In genomic region chr3:185421577-185422232, GRCh38 we compare ENCODE assay signal across 17 cellular contexts. TPM values are rescaled to one million over a fixed set of nuclear protein-coding genes. Genes with fewer than 3 reads are reported as not detected.
DNase-seq lines count a peak whose midpoint lies in the region; ATAC-seq, FAIRE-seq and TF ChIP-seq lines count a peak whose summit lies in the region.
"Had no signal": no experiment of that assay in that cellular context is flagged by ENCODE, and none has a peak within 500 bp of the region (broad histone marks: within the 10 kb centered on the region; RNA-seq: fewer than 3 reads in every experiment).

No MANE protein-coding gene starts in this region.

- intact Hi-C loops in GM12878 (cut with micrococcal nuclease; ENCODE audit: unreplicated experiment): no loop called here
- intact Hi-C loops in activated CD4-positive, alpha-beta T cell treated with anti-CD3 and anti-CD28 coated beads for 36 hours (cut with DNase I, micrococcal nuclease): no loop called here

- SMC1A ChIA-PET in GM12878 (lab: Charles Lee; ENCODE audit: uncharacterized antibody, unreplicated experiment): interaction anchor here (1.9 kb wide), 2 partner anchors 9 to 58 kb away, joined by 5 read pairs; no protein-coding TSS in a partner anchor

- no peak overlapping the region for H3K9ac ChIP-seq in GM12878 (ENCODE audit: control insufficient read depth, insufficient read depth, low read length)
- H3K9ac ChIP-seq in trophoblast cell (ENCODE audit: low read length): no peak overlapping the region

- H3K14ac ChIP-seq in trophoblast cell (ENCODE audit: low read length): no peak overlapping the region

- 39% methylated on average over 6 of the region's 6 CpGs for WGBS in GM12878 (ENCODE audit: insufficient coverage, insufficient replicate concordance, low lambda C conversion rate, missing lambda C conversion rate)
- WGBS in trophoblast cell (ENCODE audit: extremely low coverage, insufficient coverage, insufficient read length): no CpG with 5 or more reads among the region's 6 CpGs

- POLR2A ChIA-PET in GM12878 (lab: Charles Lee): interaction anchor here (0.5 kb wide), 1 partner anchor 28 kb away, joined by 11 read pairs; no protein-coding TSS in a partner anchor
- POLR2A ChIA-PET in activated CD4-positive, alpha-beta T cell treated with anti-CD3 and anti-CD28 coated beads for 36 hours (lab: Charles Lee): no interaction called here

- peaks cover 8% of the 10 kb centered on the region for H3K27me3 Mint-ChIP-seq in activated CD4-positive, alpha-beta T cell treated with anti-CD3 and anti-CD28 coated beads for 36 hours
- H3K27me3 Mint-ChIP-seq: dendritic cell treated with granulocyte-macrophage colony-stimulating factor and Interleukin-4, amounts not matched to agents 40 ng/mL and 50 ng/mL, for 4 days had no signal

- H3K23ac ChIP-seq in trophoblast cell (ENCODE audit: low read length): no peak overlapping the region

- CTCF ChIA-PET in GM12878 (lab: Yijun Ruan, JAX): no interaction called here
- CTCF ChIA-PET in activated CD4-positive, alpha-beta T cell treated with anti-CD3 and anti-CD28 coated beads for 36 hours (lab: Charles Lee): no interaction called here

- H2BK5ac ChIP-seq in trophoblast cell (ENCODE audit: low read depth, low read length, poor library complexity): no peak overlapping the region

- FAIRE-seq in GM12892 (lab: Jason Lieb, UNC) (peak; percentile 73), GM12878 (lab: Jason Lieb, UNC) (no peak)
- FAIRE-seq: H54, HepG2, small intestine had no signal

- TF ChIP-seq RAD21 in GM12878 (IDR thresholded peaks at IDR 0.05; ENCODE audit: insufficient read depth, low read depth, low read length): no peak

- H3K4me1 ChIP-seq in GM12878 (ENCODE audit: control insufficient read depth, insufficient read depth, low read length) (peaks cover 32% of the 10 kb centered on the region), trophoblast cell (ENCODE audit: control insufficient read depth in 1 of 2, insufficient read depth in 2 of 2, low read length in 2 of 2) (peaks cover 0 to 3% of the 10 kb centered on the region in 2 experiments)

- H2AFZ ChIP-seq in GM12878 (ENCODE audit: control insufficient read depth, low read depth, low read length) (no peak overlapping the region), trophoblast cell (ENCODE audit: insufficient read depth, low read length, poor library complexity) (no peak overlapping the region)

- H4K12ac ChIP-seq in trophoblast cell (ENCODE audit: low read depth, low read length): no peak overlapping the region

- no peaks in the 10 kb centered on the region for H3K27me3 ChIP-seq in GM12878 (replicated peaks in 1 of 2; ENCODE audit: control insufficient read depth in 2 of 2, insufficient read depth in 2 of 2, low read length in 1 of 2)
- H3K27me3 ChIP-seq in trophoblast cell (ENCODE audit: insufficient read depth, low read length): no peaks in the 10 kb centered on the region
- H3K27me3 ChIP-seq in brain microvascular endothelial cell (replicated peaks): no peaks in the 10 kb centered on the region
- H3K27me3 ChIP-seq: ovary had no signal

- no peak overlapping the region for H2BK12ac ChIP-seq in trophoblast cell (ENCODE audit: low read length)

- H3K4me1 Mint-ChIP-seq in activated CD4-positive, alpha-beta T cell treated with anti-CD3 and anti-CD28 coated beads for 36 hours: no peaks in the 10 kb centered on the region

- TF ChIP-seq CTCF in GM12878 (IDR thresholded peaks at IDR 0.05 in 2 of 3, conservative IDR thresholded peaks at IDR 0.05 in 1 of 3; ENCODE audit: control insufficient read depth in 2 of 3, extremely low read depth in 1 of 3, insufficient read depth in 1 of 3, low read depth in 3 of 3, low read length in 3 of 3) (no peak), brain microvascular endothelial cell (IDR thresholded peaks at IDR 0.05; ENCODE audit: low read depth, low read length, missing control alignments) (no peak)

- H3K9me3 ChIP-seq in GM12878 (replicated peaks; ENCODE audit: control insufficient read depth, insufficient read depth, low read length) (no peaks in the 10 kb centered on the region), trophoblast cell (ENCODE audit: insufficient read depth, low read depth, low read length) (no peaks in the 10 kb centered on the region)
- H3K9me3 ChIP-seq: ovary had no signal

- H4K91ac ChIP-seq in trophoblast cell (ENCODE audit: low read depth, low read length): no peak overlapping the region

- H3K9me3 Mint-ChIP-seq in activated CD4-positive, alpha-beta T cell treated with anti-CD3 and anti-CD28 coated beads for 36 hours (ENCODE audit: low read depth): no peaks in the 10 kb centered on the region
- H3K9me3 Mint-ChIP-seq: dendritic cell treated with granulocyte-macrophage colony-stimulating factor and Interleukin-4, amounts not matched to agents 40 ng/mL and 50 ng/mL, for 4 days had no signal

- H3K4ac ChIP-seq in trophoblast cell (ENCODE audit: low read depth, low read length): no peak overlapping the region

- RAD21 ChIA-PET in GM12878 (lab: Charles Lee; ENCODE audit: unreplicated experiment): no interaction called here

- no peaks in the 10 kb centered on the region for H3K79me1 ChIP-seq in trophoblast cell (ENCODE audit: low read length)

- no peaks in the 10 kb centered on the region for H3K36me3 ChIP-seq in GM12878 (ENCODE audit: control insufficient read depth in 2 of 2, insufficient read depth in 2 of 2, low read length in 1 of 2)
- H3K36me3 ChIP-seq in trophoblast cell (ENCODE audit: control insufficient read depth in 1 of 2, insufficient read depth in 2 of 2, low read length in 2 of 2): no peaks in the 10 kb centered on the region
- no peaks in the 10 kb centered on the region for H3K36me3 ChIP-seq in brain microvascular endothelial cell (replicated peaks)
- H3K36me3 ChIP-seq: ovary had no signal

- H3K27ac Mint-ChIP-seq in activated CD4-positive, alpha-beta T cell treated with anti-CD3 and anti-CD28 coated beads for 36 hours: no peak overlapping the region
- H3K27ac Mint-ChIP-seq: dendritic cell treated with granulocyte-macrophage colony-stimulating factor and Interleukin-4, amounts not matched to agents 40 ng/mL and 50 ng/mL, for 4 days had no signal

- H4K20me1 ChIP-seq in GM12878 (ENCODE audit: control insufficient read depth, insufficient read depth): no peaks in the 10 kb centered on the region

- peak overlapping the region; percentile 37 for H3K4me3 ChIP-seq in GM12878
- H3K4me3 ChIP-seq in trophoblast cell (ENCODE audit: low read depth, low read length): no peak overlapping the region
- no peak overlapping the region for H3K4me3 ChIP-seq in brain microvascular endothelial cell (ENCODE audit: low read depth, low read length)
- H3K4me3 ChIP-seq: ovary had no signal

- no peak overlapping the region for H2AK5ac ChIP-seq in trophoblast cell (ENCODE audit: low read length)

- H3K36me3 Mint-ChIP-seq in activated CD4-positive, alpha-beta T cell treated with anti-CD3 and anti-CD28 coated beads for 36 hours (ENCODE audit: low read depth): no peaks in the 10 kb centered on the region

- in situ Hi-C loops in GM12878 (cut with MboI): no loop called here
- in situ Hi-C loops in brain microvascular endothelial cell (cut with HindIII; ENCODE audit: low pct_ligation_motif_present, low sequenced_read_pairs): no loop called here

- H3K27ac ChIP-seq in GM12878 (ENCODE audit: control insufficient read depth, insufficient read depth) (no peak overlapping the region), trophoblast cell (ENCODE audit: low read depth, low read length) (no peak overlapping the region), brain microvascular endothelial cell (no peak overlapping the region)
- H3K27ac ChIP-seq: ovary had no signal

- H3K4me3 Mint-ChIP-seq in activated CD4-positive, alpha-beta T cell treated with anti-CD3 and anti-CD28 coated beads for 36 hours: no peak overlapping the region
- H3K4me3 Mint-ChIP-seq: dendritic cell treated with granulocyte-macrophage colony-stimulating factor and Interleukin-4, amounts not matched to agents 40 ng/mL and 50 ng/mL, for 4 days had no signal

- no peak for TF ChIP-seq EP300 in GM12878 (IDR thresholded peaks at IDR 0.05; ENCODE audit: borderline replicate concordance in 1 of 2, control insufficient read depth in 1 of 2, low read depth in 2 of 2, low read length in 2 of 2)

- no peak for DNase-seq in GM12892 (ENCODE audit: insufficient read length)
- peak; percentile 27 for DNase-seq in GM12878 (ENCODE audit: low read depth, low spot score)
- DNase-seq in trophoblast cell: no peak
- DNase-seq in activated CD8-positive, alpha-beta memory T cell treated with anti-CD3 and anti-CD28 coated beads for 24 hours: no peak
- DNase-seq in activated CD4-positive, alpha-beta T cell treated with anti-CD3 and anti-CD28 coated beads for 36 hours: no peak
- DNase-seq in brain microvascular endothelial cell: no peak
- DNase-seq: activated CD4-positive, alpha-beta T cell treated with anti-CD3 and anti-CD28 coated beads, Interleukin-2, amount 50 U/mL, for 4 hours; hippocampal formation; NCI-H2171 treated with DMSO at 0.1 percent for 48 hours; ovary; stimulated activated naive CD4-positive, alpha-beta T cell treated with Interleukin-2 at 50 U/mL for 16 hours had no signal

- no TSS peak for BruUV-seq in GM12878 (replicated peaks; lab: Mats Ljungman, UMichigan)

- ATAC-seq in GM19397 (IDR thresholded peaks at IDR 0.05; ENCODE audit: unreplicated experiment) (peak; percentile 68), HG02840 (IDR thresholded peaks at IDR 0.05; ENCODE audit: low FRiP score, unreplicated experiment) (peak; percentile 63), GM12878 (peak; percentile 82)
- ATAC-seq in activated CD4-positive, alpha-beta T cell treated with anti-CD3 and anti-CD28 coated beads for 36 hours: no peak
- ATAC-seq: HepG2 had no signal

- no peak overlapping the region for H4K8ac ChIP-seq in trophoblast cell (ENCODE audit: low read depth, low read length)

- H3K4me2 ChIP-seq in GM12878 (ENCODE audit: control insufficient read depth, insufficient read depth): peak overlapping the region; percentile 1; the same call in 1 of the 2 replicates
- no peak overlapping the region for H3K4me2 ChIP-seq in trophoblast cell (ENCODE audit: low read length)

- H3K79me2 ChIP-seq in GM12878 (ENCODE audit: control insufficient read depth, insufficient read depth, low read length) (no peaks in the 10 kb centered on the region; the same call in 1 of the 2 replicates), trophoblast cell (ENCODE audit: control insufficient read depth, insufficient read depth, low read length, poor library complexity) (no peaks in the 10 kb centered on the region)

- TF ChIP-seq POLR2A in GM12892 (IDR thresholded peaks at IDR 0.05; ENCODE audit: low read depth, low read length): no peak
- TF ChIP-seq POLR2A in GM12878 (IDR thresholded peaks at IDR 0.05; ENCODE audit: low read depth, low read length): no peak

- H2BK120ac ChIP-seq in trophoblast cell (ENCODE audit: insufficient read depth, low read length, poor library complexity): no peak overlapping the region

- no peak overlapping the region for H3K18ac ChIP-seq in trophoblast cell (ENCODE audit: low read length)

RNA-seq across cellular contexts. Expression of gene MAP3K13, which starts 58.8 kb away (rescaled TPM):
- polyA plus RNA-seq in GM12892 (2012; ENCODE audit: missing spikeins): 14.8 TPM
- total RNA-seq in GM12878 (2013; cell fraction: nucleolus; rRNA removed): 35.5 and 39.2 TPM in 2 replicates
- total RNA-seq in GM12878 (2014; rRNA removed) (14.9 and 15.8 TPM in 2 replicates), GM12878 (2014; rRNA removed; fragmentation: Illumina TruSeq; extraction: Trizol) (17.7 and 18.3 TPM in 2 replicates), GM12878 (2021) (10.5 and 17.8 TPM in 2 replicates)
- polyA plus RNA-seq in GM12878 (2011; ENCODE audit: low read depth): 13.0 TPM
- polyA plus RNA-seq in GM12878 (2011; rRNA removed) (27.0 and 33.2 TPM in 2 replicates), GM12878 (2014; fragmentation: Illumina TruSeq; extraction: Trizol) (26.7 and 30.1 TPM in 2 replicates), GM12878 (2014; fragmentation: Nextera tagmentation; extraction: Ambion mirVana) (10 to 100 TPM; 46.6 to 70.8 TPM), GM12878 (2014; rRNA removed) (11.6 and 13.9 TPM in 2 replicates), GM12878 (2016; fragmentation: Nextera tagmentation; extraction: Ambion mirVana) (10 to 100 TPM; 51.3 to 57.3 TPM)
- polyA plus RNA-seq in GM12878 (2011; cell fraction: cytosol; rRNA removed): 10.4 and 10.7 TPM in 2 replicates
- polyA plus RNA-seq in GM12878 (2011; cell fraction: nucleus; rRNA removed): 4.3 TPM in 2 replicates
- polyA plus RNA-seq in GM12878 (2012): 15.9 and 20.6 TPM in 2 replicates
- 14.3 and 34.6 TPM in 2 replicates for polyA minus RNA-seq in GM12878 (2011; rRNA and poly(A)+ RNA removed)
- polyA minus RNA-seq in GM12878 (2011; cell fraction: cytosol; rRNA and poly(A)+ RNA removed): 4.9 and 10.7 TPM in 2 replicates
- 4.6 and 9.8 TPM in 2 replicates for polyA minus RNA-seq in GM12878 (2011; cell fraction: nucleus; rRNA and poly(A)+ RNA removed)
- polyA plus RNA-seq in trophoblast cell (2013): 42.8 and 44.6 TPM in 2 replicates
- total RNA-seq in activated CD4-positive, alpha-beta T cell treated with anti-CD3 and anti-CD28 coated beads for 36 hours: 10 to 100 TPM; 14.3 to 17.6 TPM
